1 cellular context compared by ENCODE assay signal in genomic region chr9:5628183-5628529, GRCh38.
TF ChIP-seq lines count a peak whose summit lies in the region.

No MANE protein-coding gene starts in this region.

TF ChIP-seq in H1, 55 proteins besides CTCF, POLR2A, EP300 and RAD21 (continued from another document):
- TF ChIP-seq POU5F1 (IDR thresholded peaks at IDR 0.05; ENCODE audit: low read depth, low read length) (no peak), ZNF274 (IDR thresholded peaks at IDR 0.05; ENCODE audit: borderline replicate concordance, extremely low read depth, low read length) (no peak)
